ENCODE assay signal across 21 cellular contexts in genomic region chr19:43460362-43461016, GRCh38. TPM values are rescaled to one million over a fixed set of nuclear protein-coding genes. Genes with fewer than 3 reads are reported as not detected.
"Had no signal": no experiment of that assay in that cellular context is flagged by ENCODE, and none has a peak within 500 bp of the region (broad histone marks: within the 10 kb centered on the region; RNA-seq: fewer than 3 reads in every experiment).

No MANE protein-coding gene starts in this region.

- H3K27ac ChIP-seq: esophagus muscularis mucosa, hepatocyte, left lung, stomach, testis had no signal

- ATAC-seq: activated CD4-positive, CD25-positive, alpha-beta regulatory T cell treated with anti-CD3 and anti-CD28 coated beads, Interleukin-2, amount 50 U/mL, for 24 hours; left lung; mucosa of descending colon; naive thymus-derived CD8-positive, alpha-beta T cell had no signal

- H3K27me3 Mint-ChIP-seq: naive thymus-derived CD8-positive, alpha-beta T cell had no signal

- H3K4me3 Mint-ChIP-seq: activated T-helper 1 cell treated with anti-CD3 and anti-CD28 coated beads, Interleukin-12 subunit alpha, Interleukin-12 subunit beta, Interleukin-2, Interleukin-4 antibody, amounts not matched to agents 30 ng/mL and 10 ng/mL and 1 ng/mL, durations not matched to agents 14 hours and 24 hours and 36 hours had no signal

- H3K4me2 ChIP-seq: hepatocyte had no signal

- H3K9me3 Mint-ChIP-seq: activated T-helper 1 cell treated with anti-CD3 and anti-CD28 coated beads, Interleukin-12 subunit alpha, Interleukin-12 subunit beta, Interleukin-2, Interleukin-4 antibody, amounts not matched to agents 30 ng/mL and 10 ng/mL and 1 ng/mL, durations not matched to agents 14 hours and 24 hours and 36 hours; naive thymus-derived CD8-positive, alpha-beta T cell had no signal

- FAIRE-seq: colon, endometrium, keratinocyte had no signal

- H3K4me3 ChIP-seq: esophagus muscularis mucosa, hepatocyte, left lung, mucosa of descending colon, stomach, testis had no signal

- DNase-seq: activated CD4-positive, alpha-beta T cell treated with anti-CD3 and anti-CD28 coated beads, Interleukin-2, amount 50 U/mL, for 1 hour; activated CD8-positive, alpha-beta memory T cell treated with anti-CD3 and anti-CD28 coated beads for 24 hours; activated naive CD4-positive, alpha-beta T cell treated with Interleukin-2 at 50 U/mL for 16 hours; amniotic stem cell; left lung; mammary epithelial cell; mucosa of descending colon; naive thymus-derived CD8-positive, alpha-beta T cell; stimulated activated CD4-positive, alpha-beta T cell treated with anti-CD3 and anti-CD28 coated beads, Interleukin-1b, Interleukin-23, amount 100 ng/mL, for 48 hours; stomach; testis had no signal

- H3K9me3 ChIP-seq: esophagus muscularis mucosa, left lung, mucosa of descending colon, stomach, testis had no signal

- H3K79me2 ChIP-seq: hepatocyte had no signal

- H3K27me3 ChIP-seq: esophagus muscularis mucosa, hepatocyte, testis had no signal

- H2AFZ ChIP-seq: hepatocyte had no signal

- H3K36me3 ChIP-seq: left lung, stomach had no signal

RNA-seq across cellular contexts. Expression of gene LYPD3, which starts 4.9 kb away (rescaled TPM):
- total RNA-seq: cardiac septum had no signal

RNA-seq across cellular contexts. Expression of gene TEX101, which starts 45.8 kb away (rescaled TPM):
- total RNA-seq: activated T-helper 1 cell treated with anti-CD3 and anti-CD28 coated beads, Interleukin-12 subunit alpha, Interleukin-12 subunit beta, Interleukin-2, Interleukin-4 antibody, amounts not matched to agents 30 ng/mL and 10 ng/mL and 1 ng/mL, durations not matched to agents 14 hours and 24 hours and 36 hours; cardiac septum; esophagus muscularis mucosa; hepatocyte; left lung; mammary epithelial cell; naive thymus-derived CD8-positive, alpha-beta T cell; osteocyte; stomach; urinary bladder had no signal
- polyA plus RNA-seq: hepatocyte; keratinocyte; mammary epithelial cell; naive thymus-derived CD8-positive, alpha-beta T cell; urinary bladder had no signal
